In the genomic region with DNA sequence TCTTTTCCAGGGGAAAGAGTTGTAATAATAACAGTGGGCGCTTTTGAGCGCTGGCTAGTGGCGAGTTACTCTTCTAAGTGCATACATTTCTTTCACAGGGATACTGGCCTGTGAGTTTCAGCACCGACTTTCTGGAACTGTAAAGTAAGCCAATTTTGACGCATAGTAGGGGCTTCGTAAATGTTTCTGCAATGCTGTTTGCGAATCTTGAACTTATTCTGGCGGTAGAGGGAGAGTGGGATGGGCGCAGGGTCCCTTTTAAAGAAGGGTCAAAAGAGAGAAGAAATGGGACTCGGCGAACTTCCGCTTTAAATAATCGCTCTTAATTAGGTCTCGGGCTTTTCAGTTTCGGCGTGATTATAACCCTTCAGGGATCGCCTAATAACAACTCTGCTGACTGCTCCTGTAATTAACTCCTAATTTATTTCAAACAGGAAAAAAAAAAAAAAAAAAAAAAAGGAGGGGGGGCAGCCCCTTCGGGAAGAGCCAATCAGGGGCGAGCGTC, we compare ENCODE assay signal across 8 cellular contexts. TPM values are rescaled to one million over a fixed set of nuclear protein-coding genes. Genes with fewer than 3 reads are reported as not detected.
DNase-seq lines count a peak whose midpoint lies in the region; ATAC-seq and TF ChIP-seq lines count a peak whose summit lies in the region.

No MANE protein-coding gene starts in this region.

- H3K9me2 ChIP-seq in PC-9 (ENCODE audit: insufficient read depth) = no peaks in the 10 kb centered on the region

- H3F3A ChIP-seq in PC-9 (ENCODE audit: insufficient read depth, low read depth) = no peaks in the 10 kb centered on the region

- H4K20me1 ChIP-seq in PC-9 (ENCODE audit: insufficient read depth) = no peaks in the 10 kb centered on the region

- H3K27me3 ChIP-seq in lower lobe of right lung (ENCODE audit: low read depth) (peaks cover 92% of the 10 kb centered on the region), upper lobe of left lung (peaks cover 0 to 59% (median 28%) of the 10 kb centered on the region in 4 donors), PC-9 (ENCODE audit: insufficient read depth, low read depth) (peaks cover 87% of the 10 kb centered on the region)

- no peak for TF ChIP-seq EP300 in upper lobe of left lung (IDR thresholded peaks at IDR 0.05)

- WGBS in upper lobe of left lung, 2 donors = 1 to 2% methylated on average over 20 of the region's 20 CpGs

- no peak for DNase-seq in activated naive CD4-positive, alpha-beta T cell treated with anti-CD3 and anti-CD28 coated beads for 36 hours
- DNase-seq in activated naive CD4-positive, alpha-beta T cell (lab: John Stamatoyannopoulos, UW) = no peak
- DNase-seq in MCF 10A (ENCODE audit: unreplicated experiment) (peak; percentile 43), lower lobe of right lung (no peak), upper lobe of left lung (no peak), PC-9 (no peak), posterior vena cava (ENCODE audit: low spot score) (no peak)
- DNase-seq in activated CD8-positive, alpha-beta memory T cell treated with anti-CD3 and anti-CD28 coated beads for 24 hours = no peak

- H3K27me3 Mint-ChIP-seq in activated naive CD4-positive, alpha-beta T cell treated with anti-CD3 and anti-CD28 coated beads for 36 hours (ENCODE audit: low read depth) = peaks cover 89% of the 10 kb centered on the region
- peaks cover 36% of the 10 kb centered on the region for H3K27me3 Mint-ChIP-seq in MCF 10A (ENCODE audit: insufficient read depth, unreplicated experiment)

- H3K36me3 Mint-ChIP-seq in activated naive CD4-positive, alpha-beta T cell treated with anti-CD3 and anti-CD28 coated beads for 36 hours (ENCODE audit: low read depth) = no peaks in the 10 kb centered on the region
- no peaks in the 10 kb centered on the region for H3K36me3 Mint-ChIP-seq in MCF 10A (ENCODE audit: insufficient read depth, unreplicated experiment)

- no peak for TF ChIP-seq POLR2A in upper lobe of left lung (IDR thresholded peaks at IDR 0.05)

- no peak overlapping the region for H3K27ac ChIP-seq in lower lobe of right lung
- H3K27ac ChIP-seq in upper lobe of left lung = no peak overlapping the region
- H3K27ac ChIP-seq in PC-9 = no peak overlapping the region

- no peak for TF ChIP-seq CTCF in MCF 10A (IDR thresholded peaks at IDR 0.05; ENCODE audit: unreplicated experiment)
- TF ChIP-seq CTCF in lower lobe of right lung (IDR thresholded peaks at IDR 0.05) = no peak
- no peak for TF ChIP-seq CTCF in upper lobe of left lung (IDR thresholded peaks at IDR 0.05)
- TF ChIP-seq CTCF in PC-9 (conservative IDR thresholded peaks at IDR 0.05) = no peak

- H3K36me3 ChIP-seq in lower lobe of right lung = no peaks in the 10 kb centered on the region
- no peaks in the 10 kb centered on the region for H3K36me3 ChIP-seq in upper lobe of left lung
- H3K36me3 ChIP-seq in PC-9 (ENCODE audit: low read depth) = no peaks in the 10 kb centered on the region

- no peak overlapping the region for H2AFZ ChIP-seq in PC-9

- H3K4me1 Mint-ChIP-seq in activated naive CD4-positive, alpha-beta T cell treated with anti-CD3 and anti-CD28 coated beads for 36 hours (ENCODE audit: low read depth) = peaks cover 17% of the 10 kb centered on the region
- peaks cover 17% of the 10 kb centered on the region for H3K4me1 Mint-ChIP-seq in MCF 10A (ENCODE audit: insufficient read depth, unreplicated experiment)

- H3K9me3 ChIP-seq in lower lobe of right lung (no peaks in the 10 kb centered on the region), upper lobe of left lung (no peaks in the 10 kb centered on the region), PC-9 (ENCODE audit: insufficient read depth, low read depth) (no peaks in the 10 kb centered on the region)

- H3K4me3 Mint-ChIP-seq in activated naive CD4-positive, alpha-beta T cell treated with anti-CD3 and anti-CD28 coated beads for 36 hours = peak overlapping the region; percentile 35
- peak overlapping the region; percentile 86 for H3K4me3 Mint-ChIP-seq in MCF 10A (ENCODE audit: unreplicated experiment)

- POLR2A ChIA-PET in MCF 10A (lab: Yijun Ruan, JAX) (interaction anchor here (0.6 to 1.1 kb wide), 8 partner anchors 12 to 299 kb away, joined by 3 to 8 read pairs (median 4); no protein-coding TSS in a partner anchor), PC-9 (lab: Charles Lee; ENCODE audit: unreplicated experiment) (no interaction called here)

- BruUV-seq in MCF 10A (replicated peaks; lab: Mats Ljungman, UMichigan) (TSS peak; percentile 98), PC-9 (replicated peaks; lab: Mats Ljungman, UMichigan) (no TSS peak)

- no peak overlapping the region for H3K4me2 ChIP-seq in PC-9

- ATAC-seq in lower lobe of right lung (peak in 1 of 2 donors; percentile 31), upper lobe of left lung (ENCODE audit: low FRiP score in 2 of 2) (peak in 1 of 2 donors; percentile 13)

- H3K4me1 ChIP-seq in lower lobe of right lung (peaks cover 21% of the 10 kb centered on the region), upper lobe of left lung (peaks cover 5 to 32% (median 16%) of the 10 kb centered on the region in 4 donors), PC-9 (replicated peaks; ENCODE audit: insufficient read depth) (no peaks in the 10 kb centered on the region)

- H3K4me3 ChIP-seq in lower lobe of right lung (peak overlapping the region; percentile 61), upper lobe of left lung (peak overlapping the region; percentile 14 to 60 (median 54)), PC-9 (no peak overlapping the region)

- intact Hi-C loops in activated naive CD4-positive, alpha-beta T cell treated with anti-CD3 and anti-CD28 coated beads for 36 hours (cut with micrococcal nuclease) = loop anchor here (10.0 kb wide), 1 partner anchor 1489 kb away; the partner anchor contains the start of gene NKX2-5
- intact Hi-C loops in MCF 10A (cut with micrococcal nuclease) = loop anchor here (1.0 to 2.0 kb wide), 4 partner anchors 27 to 305 kb away; no protein-coding TSS in a partner anchor
- intact Hi-C loops in lower lobe of right lung (cut with DNase I) = no loop called here
- intact Hi-C loops in PC-9 (cut with micrococcal nuclease; ENCODE audit: unreplicated experiment) = no loop called here
- intact Hi-C loops in posterior vena cava (cut with DNase I) = no loop called here

- H3K27ac Mint-ChIP-seq in activated naive CD4-positive, alpha-beta T cell treated with anti-CD3 and anti-CD28 coated beads for 36 hours = no peak overlapping the region
- peak overlapping the region; percentile 75 for H3K27ac Mint-ChIP-seq in MCF 10A (ENCODE audit: low read depth, unreplicated experiment)

- CTCF ChIA-PET in activated naive CD4-positive, alpha-beta T cell treated with anti-CD3 and anti-CD28 coated beads for 36 hours (lab: Charles Lee) = no interaction called here
- CTCF ChIA-PET in MCF 10A (lab: Yijun Ruan, JAX) = interaction anchor here (0.7 to 1.0 kb wide), 5 partner anchors 29 to 410 kb away, joined by 3 to 7 read pairs (median 4); no protein-coding TSS in a partner anchor
- CTCF ChIA-PET in PC-9 (lab: Charles Lee) = no interaction called here

- no peaks in the 10 kb centered on the region for H3K79me2 ChIP-seq in PC-9 (ENCODE audit: low read depth)

- H3K9me3 Mint-ChIP-seq in activated naive CD4-positive, alpha-beta T cell treated with anti-CD3 and anti-CD28 coated beads for 36 hours = no peaks in the 10 kb centered on the region
- H3K9me3 Mint-ChIP-seq in MCF 10A (ENCODE audit: unreplicated experiment) = no peaks in the 10 kb centered on the region

RNA-seq across cellular contexts. Expression of gene MSX2, which starts 0.4 kb away (rescaled TPM):
- not detected for total RNA-seq in activated naive CD4-positive, alpha-beta T cell treated with anti-CD3 and anti-CD28 coated beads for 36 hours
- total RNA-seq in MCF 10A (2022) (4.8 and 5.6 TPM in 2 replicates), lower lobe of right lung (0.27 TPM), upper lobe of left lung (1 to 10 TPM in 3 of 6 donors, under 1 TPM in 1, not detected in 2; 0.44 to 1.6 (median 1.5) TPM), PC-9 (2021) (not detected in 2 replicates), posterior vena cava (1 to 10 TPM in 1 of 2 donors, under 1 TPM in 1; 0.88 to 1.1 TPM)

Comparison
In these comparisons a context has a peak if more than half of its experiments do, and no peak if none do; other contexts are left out.
1. intact Hi-C loops: an anchor here in activated naive CD4-positive, alpha-beta T cell treated with anti-CD3 and anti-CD28 coated beads for 36 hours (10.0 kb wide) and MCF 10A (1.0 to 2.0 kb wide); none called in lower lobe of right lung, PC-9 and posterior vena cava.